Comparison of ENCODE assay signal across 25 cellular contexts in genomic region chr12:46462641-46463355, GRCh38.
A peak's percentile ranks its signal among the peaks of the same experiment; 100 is the strongest.
DNase-seq lines count a peak whose midpoint lies in the region; ATAC-seq and TF ChIP-seq lines count a peak whose summit lies in the region.
"Had no signal": no experiment of that assay in that cellular context is flagged by ENCODE, and none has a peak within 500 bp of the region (broad histone marks: within the 10 kb centered on the region; RNA-seq: fewer than 3 reads in every experiment).

No MANE protein-coding gene starts in this region.

- H3K4ac ChIP-seq in IMR-90 (ENCODE audit: low read depth, low read length) = no peak overlapping the region
- H3K4ac ChIP-seq in mesendoderm (ENCODE audit: low read depth, low read length) = no peak overlapping the region

- H3K4me3 ChIP-seq in IMR-90 (ENCODE audit: insufficient read depth, low read depth, low read length) (no peak overlapping the region), adrenal gland (no peak overlapping the region), mesendoderm (ENCODE audit: low read length) (no peak overlapping the region), thymus (ENCODE audit: low read length) (no peak overlapping the region), sigmoid colon (no peak overlapping the region)
- H3K4me3 ChIP-seq: gastroesophageal sphincter, GM12878, SJCRH30 had no signal

- H4K5ac ChIP-seq in IMR-90 (ENCODE audit: low read depth, low read length) = no peak overlapping the region
- H4K5ac ChIP-seq in mesendoderm (ENCODE audit: low read length) = no peak overlapping the region

- H3K4me2 ChIP-seq in IMR-90 (ENCODE audit: low read depth, low read length) (no peak overlapping the region), mesendoderm (ENCODE audit: low read length) (no peak overlapping the region)
- H3K4me2 ChIP-seq: KMS-11 had no signal

- in situ Hi-C loops in IMR-90 (cut with MboI; ENCODE audit: low sequenced_read_pairs) = no loop called here

- no peak overlapping the region for H2AK9ac ChIP-seq in IMR-90 (replicated peaks; ENCODE audit: low read depth, low read length, poor library complexity)

- H2BK120ac ChIP-seq in IMR-90 (ENCODE audit: low read depth, low read length) (0 out of 2 replicates have a peak overlapping the region, but pooled peaks have one; percentile 11), mesendoderm (ENCODE audit: low read depth, low read length) (no peak overlapping the region)

- no peaks in the 10 kb centered on the region for H3K79me2 ChIP-seq in mesendoderm (ENCODE audit: control insufficient read depth, insufficient read depth, low read length)

- H4K8ac ChIP-seq in IMR-90 (ENCODE audit: low read depth in 2 of 2, low read length in 2 of 2) (no peak overlapping the region), mesendoderm (ENCODE audit: low read depth, low read length) (no peak overlapping the region)

- CTCF ChIA-PET in IMR-90 (lab: Yijun Ruan, JAX) = no interaction called here

- peaks cover 9% of the 10 kb centered on the region for H3K9me1 ChIP-seq in IMR-90 (ENCODE audit: insufficient read depth, low read length)

- 0 out of 2 replicates have a peak overlapping the region, but pooled peaks have one; percentile 7 for H3K14ac ChIP-seq in IMR-90 (replicated peaks; ENCODE audit: low read depth, low read length)

- H4K20me1 ChIP-seq in IMR-90 (ENCODE audit: insufficient read depth, low read length) = no peaks in the 10 kb centered on the region

- no peak for TF ChIP-seq RAD21 in IMR-90 (IDR thresholded peaks at IDR 0.05; ENCODE audit: low read length)

- H2BK5ac ChIP-seq in IMR-90 (ENCODE audit: low read depth, low read length, poor library complexity, severe bottlenecking) = no peak overlapping the region
- no peak overlapping the region for H2BK5ac ChIP-seq in mesendoderm (ENCODE audit: low read length)

- H2AK5ac ChIP-seq in IMR-90 (ENCODE audit: low read depth, low read length) (no peak overlapping the region), mesendoderm (ENCODE audit: low read length) (no peak overlapping the region)

- no peak overlapping the region; the same call in 2 of the 3 replicates for H2BK15ac ChIP-seq in IMR-90 (ENCODE audit: low read depth, low read length)
- H2BK15ac ChIP-seq in mesendoderm (replicated peaks; ENCODE audit: low read depth) = no peak overlapping the region

- H2BK20ac ChIP-seq in IMR-90 (ENCODE audit: low read depth, low read length) = 0 out of 2 replicates have a peak overlapping the region, but pooled peaks have one; percentile 12

- no peaks in the 10 kb centered on the region for H3K36me3 ChIP-seq in IMR-90 (ENCODE audit: control insufficient read depth, insufficient read depth, low read length)
- H3K36me3 ChIP-seq in adrenal gland (replicated peaks in 1 of 2) = no peaks in the 10 kb centered on the region
- no peaks in the 10 kb centered on the region for H3K36me3 ChIP-seq in mesendoderm (ENCODE audit: control insufficient read depth, insufficient read depth, low read length)
- no peaks in the 10 kb centered on the region for H3K36me3 ChIP-seq in thymus (ENCODE audit: control insufficient read depth, insufficient read depth)
- H3K36me3 ChIP-seq in sigmoid colon = no peaks in the 10 kb centered on the region
- H3K36me3 ChIP-seq: gastroesophageal sphincter, SJCRH30 had no signal

- no peak for ATAC-seq in IMR-90 (ENCODE audit: low read depth)
- ATAC-seq: gastroesophageal sphincter, GM12878, T-helper 17 cell had no signal

- no peak overlapping the region for H3K56ac ChIP-seq in IMR-90 (ENCODE audit: extremely low read depth, insufficient read depth, low read length)
- no peak overlapping the region for H3K56ac ChIP-seq in mesendoderm (ENCODE audit: low read length)

- dilution Hi-C loops in IMR-90 (cut with HindIII; ENCODE audit: low sequenced_read_pairs, unreplicated experiment) = no loop called here

- H3K27ac ChIP-seq in IMR-90 (ENCODE audit: insufficient read depth, low read length) = no peak overlapping the region
- H3K27ac ChIP-seq in adrenal gland = peak overlapping the region in 3 of 5 donors; percentile 8 to 66 (median 33)
- H3K27ac ChIP-seq in mesendoderm (ENCODE audit: low read depth, low read length) = no peak overlapping the region
- peak overlapping the region; percentile 50 for H3K27ac ChIP-seq in thymus (ENCODE audit: low read depth)
- H3K27ac ChIP-seq in sigmoid colon = peak overlapping the region in 1 of 4 donors; percentile 1
- H3K27ac ChIP-seq: KMS-11, SJCRH30 had no signal

- BruUV-seq in IMR-90 (replicated peaks; lab: Mats Ljungman, UMichigan) = no TSS peak

- no peak overlapping the region; the same call in 1 of the 2 replicates for H4K91ac ChIP-seq in IMR-90 (ENCODE audit: insufficient read depth, low read depth, low read length)

- H3K27me3 ChIP-seq in IMR-90 (ENCODE audit: control insufficient read depth, insufficient read depth, low read length) = no peaks in the 10 kb centered on the region
- H3K27me3 ChIP-seq in adrenal gland = no peaks in the 10 kb centered on the region
- no peaks in the 10 kb centered on the region for H3K27me3 ChIP-seq in mesendoderm (ENCODE audit: insufficient read depth, low read length, poor library complexity)
- no peaks in the 10 kb centered on the region for H3K27me3 ChIP-seq in thymus (ENCODE audit: control insufficient read depth, insufficient read depth)
- H3K27me3 ChIP-seq in sigmoid colon = no peaks in the 10 kb centered on the region
- H3K27me3 ChIP-seq: gastroesophageal sphincter, SJCRH30 had no signal

- TF ChIP-seq POLR2A in IMR-90 (IDR thresholded peaks at IDR 0.05; ENCODE audit: low read depth, low read length) = no peak
- no peak for TF ChIP-seq POLR2A in adrenal gland (IDR thresholded peaks at IDR 0.05)
- no peak for TF ChIP-seq POLR2A in sigmoid colon (IDR thresholded peaks at IDR 0.05)

- H3K23ac ChIP-seq in IMR-90 (ENCODE audit: low read depth, low read length) = no peak overlapping the region
- no peak overlapping the region for H3K23ac ChIP-seq in mesendoderm (ENCODE audit: low read length)

- peaks cover 8% of the 10 kb centered on the region for H3K4me1 ChIP-seq in IMR-90 (ENCODE audit: control insufficient read depth, insufficient read depth, low read length)
- peaks cover 3 to 33% of the 10 kb centered on the region in 2 donors for H3K4me1 ChIP-seq in adrenal gland (replicated peaks in 1 of 2)
- no peaks in the 10 kb centered on the region for H3K4me1 ChIP-seq in mesendoderm (ENCODE audit: control insufficient read depth, low read depth, low read length)
- peaks cover 12% of the 10 kb centered on the region for H3K4me1 ChIP-seq in thymus (ENCODE audit: control insufficient read depth, insufficient read depth, low read length)
- peaks cover 0 to 32% (median 13%) of the 10 kb centered on the region in 4 donors for H3K4me1 ChIP-seq in sigmoid colon
- H3K4me1 ChIP-seq: SJCRH30 had no signal

- intact Hi-C loops in IMR-90 (cut with micrococcal nuclease) = no loop called here
- intact Hi-C loops in adrenal gland (cut with DNase I) = no loop called here
- intact Hi-C loops in sigmoid colon (cut with DNase I) = loop anchor here (5.0 kb wide), 1 partner anchor 55 kb away; no protein-coding TSS in a partner anchor
- intact Hi-C loops in posterior vena cava (cut with DNase I) = no loop called here

- no peak overlapping the region for H3K9ac ChIP-seq in IMR-90 (ENCODE audit: low read depth, low read length)
- H3K9ac ChIP-seq in mesendoderm (ENCODE audit: low read length) = no peak overlapping the region
- H3K9ac ChIP-seq: KMS-11 had no signal

- TF ChIP-seq CTCF in IMR-90 (conservative IDR thresholded peaks at IDR 0.05; ENCODE audit: low read depth, low read length) = no peak
- no peak for TF ChIP-seq CTCF in adrenal gland (IDR thresholded peaks at IDR 0.05)
- no peak for TF ChIP-seq CTCF in sigmoid colon (IDR thresholded peaks at IDR 0.05)

- no peak for TF ChIP-seq EP300 in sigmoid colon (IDR thresholded peaks at IDR 0.05)

- DNase-seq in IMR-90 (no peak), adrenal gland (no peak), mesendoderm (no peak), sigmoid colon (no peak), anterior cingulate cortex (lab: John Stamatoyannopoulos, UW) (no peak), posterior vena cava (ENCODE audit: low spot score) (no peak)
- DNase-seq: activated CD8-positive, alpha-beta memory T cell treated with anti-CD3 and anti-CD28 coated beads, Interleukin-2, amount 50 U/mL, for 4 hours; activated effector memory CD4-positive, alpha-beta T cell treated with anti-CD3 and anti-CD28 coated beads, Interleukin-2, amount 50 U/mL, for 16 hours; AML-193; caudate nucleus; CD8-positive, alpha-beta memory T cell; DMS53; GOT3; kidney glomerular epithelial cell; NCI-H1930; NCI-H226; NCI-H774; OCI-M1; SJCRH30; stimulated activated CD4-positive, alpha-beta T cell treated with anti-CD3 and anti-CD28 coated beads, Interleukin-12 subunit alpha, Interleukin-12 subunit beta, amount 100 ng/mL, for 4 hours; T-helper 17 cell had no signal

- peaks cover 0 to 12% of the 10 kb centered on the region in 2 experiments; a peak in 3 of 4 replicates for H3K79me1 ChIP-seq in IMR-90 (ENCODE audit: low read depth in 1 of 2, low read length in 2 of 2)
- H3K79me1 ChIP-seq in mesendoderm (ENCODE audit: low read length) = no peaks in the 10 kb centered on the region

- no peaks in the 10 kb centered on the region for H3K9me3 ChIP-seq in IMR-90 (ENCODE audit: control insufficient read depth, insufficient read depth, low read length)
- H3K9me3 ChIP-seq in adrenal gland (replicated peaks in 1 of 3) = no peaks in the 10 kb centered on the region
- H3K9me3 ChIP-seq in thymus (ENCODE audit: control insufficient read depth) = no peaks in the 10 kb centered on the region
- peaks cover 0 to 3% (median 0%) of the 10 kb centered on the region in 4 donors for H3K9me3 ChIP-seq in sigmoid colon
- H3K9me3 ChIP-seq: gastroesophageal sphincter had no signal

- POLR2A ChIA-PET in IMR-90 (lab: Charles Lee; ENCODE audit: unreplicated experiment) = no interaction called here

- no peak overlapping the region for H2AFZ ChIP-seq in IMR-90 (replicated peaks; ENCODE audit: low read length, poor library complexity)

- no CpG with 5 or more reads among the region's 3 CpGs for WGBS in IMR-90 (ENCODE audit: extremely low coverage in 2 of 2, insufficient read length in 1 of 2), 2 experiments
- WGBS in adrenal gland, 4 donors = 60 to 71% (median 66%) methylated on average over 3 of the region's 3 CpGs
- WGBS in mesendoderm (ENCODE audit: extremely low coverage, insufficient coverage, low lambda C conversion rate) = no CpG with 5 or more reads among the region's 3 CpGs
- WGBS in thymus = 94% methylated on average over 3 of the region's 3 CpGs
- WGBS in sigmoid colon, 2 donors = 80 to 88% methylated on average over 3 of the region's 3 CpGs

- no peak overlapping the region for H3K18ac ChIP-seq in IMR-90 (ENCODE audit: low read depth, low read length)
- peak overlapping the region; percentile 56 for H3K18ac ChIP-seq in mesendoderm (ENCODE audit: low read length)

TF ChIP-seq in IMR-90, 13 proteins besides CTCF, POLR2A, EP300 and RAD21 (continues in another document):
- TF ChIP-seq USF2 (IDR thresholded peaks at IDR 0.05; ENCODE audit: low read depth, low read length) (no peak), MAFK (IDR thresholded peaks at IDR 0.05; ENCODE audit: low read depth, low read length) (no peak)

Comparison
In these comparisons a context has a peak if more than half of its experiments do, and no peak if none do; other contexts are left out.
1. H3K27ac ChIP-seq: peak in adrenal gland (3 of 5) and thymus (single experiment); none in IMR-90 (single experiment) and mesendoderm (single experiment).